In genomic region chr19:32407004-32407992, GRCh38 we compare ENCODE assay signal across 8 cellular contexts. TPM values are rescaled to one million over a fixed set of nuclear protein-coding genes. Genes with fewer than 3 reads are reported as not detected.
DNase-seq lines count a peak whose midpoint lies in the region; ATAC-seq and TF ChIP-seq lines count a peak whose summit lies in the region.

No MANE protein-coding gene starts in this region.

- peak overlapping the region; percentile 11 to 92 for H3K27ac Mint-ChIP-seq in effector memory CD8-positive, alpha-beta T cell
- H3K27ac Mint-ChIP-seq in neural progenitor cell = peak overlapping the region; percentile 52

- H3F3A ChIP-seq in neural progenitor cell (ENCODE audit: low read depth) = peaks cover 31% of the 10 kb centered on the region

- H3K9me3 ChIP-seq in neural progenitor cell (ENCODE audit: low read depth) = no peaks in the 10 kb centered on the region

- H3K27ac ChIP-seq in neural progenitor cell = no peak overlapping the region

- H3K4me1 ChIP-seq in neural progenitor cell = peaks cover 35% of the 10 kb centered on the region

- peaks cover 11% of the 10 kb centered on the region for H3K36me3 Mint-ChIP-seq in effector memory CD8-positive, alpha-beta T cell (ENCODE audit: insufficient read depth)
- H3K36me3 Mint-ChIP-seq in neural progenitor cell = peaks cover 39% of the 10 kb centered on the region

- H3K4me2 ChIP-seq in neural progenitor cell = peak overlapping the region; percentile 94

- no peak for ATAC-seq in effector memory CD8-positive, alpha-beta T cell (replicated peaks)
- ATAC-seq in HG03565 (IDR thresholded peaks at IDR 0.05; ENCODE audit: unreplicated experiment) (no peak), HG03439 (IDR thresholded peaks at IDR 0.05; ENCODE audit: unreplicated experiment) (no peak)

- H3K4me1 Mint-ChIP-seq in effector memory CD8-positive, alpha-beta T cell (ENCODE audit: low read depth in 2 of 2) = peaks cover 5 to 18% of the 10 kb centered on the region in 2 donors
- peaks cover 30% of the 10 kb centered on the region for H3K4me1 Mint-ChIP-seq in neural progenitor cell

- no peaks in the 10 kb centered on the region for H3K27me3 Mint-ChIP-seq in effector memory CD8-positive, alpha-beta T cell
- no peaks in the 10 kb centered on the region for H3K27me3 Mint-ChIP-seq in neural progenitor cell (ENCODE audit: insufficient read depth, low read depth)

- H3K9me3 Mint-ChIP-seq in effector memory CD8-positive, alpha-beta T cell = no peaks in the 10 kb centered on the region
- no peaks in the 10 kb centered on the region for H3K9me3 Mint-ChIP-seq in neural progenitor cell

- DNase-seq in EL = peak; percentile 23
- DNase-seq in NCI-H774 (lab: John Stamatoyannopoulos, UW) = peak; percentile 16
- DNase-seq in effector memory CD8-positive, alpha-beta T cell = no peak
- no peak for DNase-seq in neural progenitor cell (ENCODE audit: low spot score)
- no peak for DNase-seq in NCI-H2081 treated with DMSO at 0.1 percent for 48 hours (lab: John Stamatoyannopoulos, UW)
- no peak for DNase-seq in GM13976 (ENCODE audit: low spot score)

- peaks cover 25% of the 10 kb centered on the region for H4K20me1 ChIP-seq in neural progenitor cell (ENCODE audit: low read depth)

- H3K27me3 ChIP-seq in neural progenitor cell = no peaks in the 10 kb centered on the region

- peak overlapping the region; percentile 96 for H3K4me3 ChIP-seq in neural progenitor cell

- TF ChIP-seq CTCF in neural progenitor cell (IDR thresholded peaks at IDR 0.05) = no peak
- TF ChIP-seq CTCF in GM13976 (IDR thresholded peaks at IDR 0.05; ENCODE audit: borderline replicate concordance, control extremely low read depth, extremely low read depth, insufficient read depth, missing control alignments) = no peak

- no peak overlapping the region for H3K9ac ChIP-seq in neural progenitor cell

- no peak overlapping the region for H2AFZ ChIP-seq in neural progenitor cell (replicated peaks)

- in situ Hi-C loops in GM13976 (cut with MboI; ENCODE audit: low sequenced_read_pairs, unreplicated experiment) = no loop called here

- H3K4me3 Mint-ChIP-seq in effector memory CD8-positive, alpha-beta T cell = peak overlapping the region; percentile 84 to 88
- peak overlapping the region; percentile 95 for H3K4me3 Mint-ChIP-seq in neural progenitor cell

- peaks cover 27% of the 10 kb centered on the region for H3K36me3 ChIP-seq in neural progenitor cell

- peaks cover 66% of the 10 kb centered on the region for H3K79me2 ChIP-seq in neural progenitor cell (ENCODE audit: low read depth)

RNA-seq across cellular contexts. Expression of gene DPY19L3, which starts 1.7 kb away (rescaled TPM):
- 49.9 and 83.1 TPM in 2 replicates for total RNA-seq in neural progenitor cell (ENCODE audit: low replicate concordance)

Comparison
In these comparisons a context has a peak if more than half of its experiments do, and no peak if none do; other contexts are left out.
1. DNase-seq: peak in EL (single experiment) and NCI-H774 (single experiment); none in effector memory CD8-positive, alpha-beta T cell (0 of 3), neural progenitor cell (single experiment), NCI-H2081 treated with DMSO at 0.1 percent for 48 hours (single experiment) and GM13976 (single experiment).